In the genomic region with DNA sequence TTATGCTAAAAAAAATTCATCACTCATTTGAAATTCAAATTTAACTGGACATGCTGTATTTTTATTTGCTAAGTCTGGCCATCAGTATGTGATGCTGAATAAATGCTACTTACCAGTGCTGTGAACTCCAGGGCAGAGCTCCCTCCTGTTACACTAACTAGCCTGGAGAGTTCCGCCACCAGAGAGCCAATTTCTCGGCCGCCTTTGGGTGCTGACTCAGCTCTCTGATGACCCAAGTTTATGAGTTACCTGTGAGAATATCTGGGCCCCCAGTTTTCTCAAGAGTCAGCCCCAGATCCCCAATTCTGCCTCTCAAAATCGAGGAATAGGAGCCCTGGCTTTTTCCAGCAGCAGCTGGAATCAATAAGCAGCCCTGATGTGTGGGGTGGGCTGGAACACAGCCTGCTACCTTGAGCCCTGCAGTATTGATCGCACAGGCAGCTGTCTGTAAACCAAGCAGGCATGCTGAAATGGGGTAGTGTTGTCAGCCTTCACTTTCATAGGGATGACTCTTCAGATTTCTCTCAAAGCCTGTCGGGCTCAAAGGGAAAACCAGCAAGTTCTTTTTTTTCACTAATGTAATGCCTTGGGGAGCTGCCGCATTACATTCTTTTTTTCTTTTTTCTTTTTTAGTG, we compare ENCODE assay signal across 1 cellular context.
TF ChIP-seq lines count a peak whose summit lies in the region.

No MANE protein-coding gene starts in this region.

TF ChIP-seq in H1, 55 proteins besides CTCF, POLR2A, EP300 and RAD21:
- no peak for TF ChIP-seq RXRA (IDR thresholded peaks at IDR 0.05; ENCODE audit: insufficient read depth, low read depth, low read length)
- peak; percentile 7; the same call in 1 of the 2 replicates for TF ChIP-seq BACH1 (IDR thresholded peaks at IDR 0.05; ENCODE audit: low read length)
